1 cellular context compared by ENCODE assay signal in the genomic region with DNA sequence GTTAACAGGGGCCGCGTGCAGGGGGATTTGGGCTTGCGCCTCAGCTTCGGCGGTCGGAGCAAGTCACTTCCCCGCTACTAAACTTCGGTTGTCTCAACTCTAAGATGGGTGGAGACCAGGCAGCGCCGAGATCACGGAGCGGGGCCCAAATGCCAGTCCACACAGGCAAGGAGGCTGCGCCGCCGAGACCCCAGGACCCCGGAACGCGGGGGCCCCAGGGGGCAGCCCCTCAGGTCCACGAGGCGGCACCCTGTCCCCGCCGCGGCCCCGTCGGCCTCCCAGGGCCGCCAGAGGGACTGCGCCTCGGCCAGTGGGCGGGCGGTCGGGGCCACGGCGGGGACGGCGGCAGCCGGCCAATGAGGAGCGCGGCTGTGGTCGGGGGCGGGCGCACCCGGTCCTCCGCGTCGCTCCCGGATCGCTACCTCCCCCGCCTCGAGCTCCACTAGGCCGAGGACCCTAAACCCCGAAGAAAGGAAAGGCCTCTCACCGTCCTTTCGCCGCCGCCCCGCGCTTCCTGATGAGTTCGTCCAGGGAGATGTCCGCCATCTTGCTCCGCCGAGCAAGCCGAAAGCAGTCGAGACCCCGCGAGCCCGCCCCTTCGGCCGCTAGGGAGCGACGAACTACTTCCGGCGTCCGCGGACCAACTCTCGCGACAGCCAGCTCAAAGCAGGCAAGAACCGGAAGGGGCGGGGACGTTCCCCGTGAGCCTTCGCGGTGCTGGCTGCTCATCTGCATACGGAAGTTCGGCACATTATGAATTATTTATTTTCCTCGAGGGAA.
TF ChIP-seq lines count a peak whose summit lies in the region.

A gene with protein sequence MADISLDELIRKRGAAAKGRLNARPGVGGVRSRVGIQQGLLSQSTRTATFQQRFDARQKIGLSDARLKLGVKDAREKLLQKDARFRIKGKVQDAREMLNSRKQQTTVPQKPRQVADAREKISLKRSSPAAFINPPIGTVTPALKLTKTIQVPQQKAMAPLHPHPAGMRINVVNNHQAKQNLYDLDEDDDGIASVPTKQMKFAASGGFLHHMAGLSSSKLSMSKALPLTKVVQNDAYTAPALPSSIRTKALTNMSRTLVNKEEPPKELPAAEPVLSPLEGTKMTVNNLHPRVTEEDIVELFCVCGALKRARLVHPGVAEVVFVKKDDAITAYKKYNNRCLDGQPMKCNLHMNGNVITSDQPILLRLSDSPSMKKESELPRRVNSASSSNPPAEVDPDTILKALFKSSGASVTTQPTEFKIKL (minus strand): TSS at position 572 of the 780 bp plus-strand sequence. CDS start 26 bp downstream, at position 546.

TF ChIP-seq in K562, 482 proteins besides CTCF, POLR2A, EP300 and RAD21 (continued from another document and continues in another):
- TF ChIP-seq ETS2 (tag; IDR thresholded peaks at IDR 0.05; ENCODE audit: borderline replicate concordance, poor library complexity, severe bottlenecking) = no peak
- no peak for TF ChIP-seq SREBF2 (CRISPR knock-in tag; IDR thresholded peaks at IDR 0.05)
- TF ChIP-seq, protein P1, sequence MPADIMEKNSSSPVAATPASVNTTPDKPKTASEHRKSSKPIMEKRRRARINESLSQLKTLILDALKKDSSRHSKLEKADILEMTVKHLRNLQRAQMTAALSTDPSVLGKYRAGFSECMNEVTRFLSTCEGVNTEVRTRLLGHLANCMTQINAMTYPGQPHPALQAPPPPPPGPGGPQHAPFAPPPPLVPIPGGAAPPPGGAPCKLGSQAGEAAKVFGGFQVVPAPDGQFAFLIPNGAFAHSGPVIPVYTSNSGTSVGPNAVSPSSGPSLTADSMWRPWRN (IDR thresholded peaks at IDR 0.05; ENCODE audit: low read depth) = no peak
- TF ChIP-seq ASH1L (IDR thresholded peaks at IDR 0.05; ENCODE audit: borderline replicate concordance, low read depth, partially characterized antibody) = no peak
- TF ChIP-seq MYNN (IDR thresholded peaks at IDR 0.05) = no peak
- no peak for TF ChIP-seq MYNN (CRISPR knock-in tag; IDR thresholded peaks at IDR 0.05)
- peak; percentile 51; the same call in 1 of the 2 replicates for TF ChIP-seq ZNF589 (CRISPR knock-in tag; IDR thresholded peaks at IDR 0.05; ENCODE audit: low read depth)
- TF ChIP-seq, protein P2, sequence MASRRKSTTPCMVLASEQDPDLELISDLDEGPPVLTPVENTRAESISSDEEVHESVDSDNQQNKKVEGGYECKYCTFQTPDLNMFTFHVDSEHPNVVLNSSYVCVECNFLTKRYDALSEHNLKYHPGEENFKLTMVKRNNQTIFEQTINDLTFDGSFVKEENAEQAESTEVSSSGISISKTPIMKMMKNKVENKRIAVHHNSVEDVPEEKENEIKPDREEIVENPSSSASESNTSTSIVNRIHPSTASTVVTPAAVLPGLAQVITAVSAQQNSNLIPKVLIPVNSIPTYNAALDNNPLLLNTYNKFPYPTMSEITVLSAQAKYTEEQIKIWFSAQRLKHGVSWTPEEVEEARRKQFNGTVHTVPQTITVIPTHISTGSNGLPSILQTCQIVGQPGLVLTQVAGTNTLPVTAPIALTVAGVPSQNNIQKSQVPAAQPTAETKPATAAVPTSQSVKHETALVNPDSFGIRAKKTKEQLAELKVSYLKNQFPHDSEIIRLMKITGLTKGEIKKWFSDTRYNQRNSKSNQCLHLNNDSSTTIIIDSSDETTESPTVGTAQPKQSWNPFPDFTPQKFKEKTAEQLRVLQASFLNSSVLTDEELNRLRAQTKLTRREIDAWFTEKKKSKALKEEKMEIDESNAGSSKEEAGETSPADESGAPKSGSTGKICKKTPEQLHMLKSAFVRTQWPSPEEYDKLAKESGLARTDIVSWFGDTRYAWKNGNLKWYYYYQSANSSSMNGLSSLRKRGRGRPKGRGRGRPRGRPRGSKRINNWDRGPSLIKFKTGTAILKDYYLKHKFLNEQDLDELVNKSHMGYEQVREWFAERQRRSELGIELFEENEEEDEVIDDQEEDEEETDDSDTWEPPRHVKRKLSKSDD (conservative IDR thresholded peaks at IDR 0.05; ENCODE audit: low read length) = 0 out of 2 replicates have a peak, but pooled peaks have one; percentile 6
- TF ChIP-seq, protein P3, sequence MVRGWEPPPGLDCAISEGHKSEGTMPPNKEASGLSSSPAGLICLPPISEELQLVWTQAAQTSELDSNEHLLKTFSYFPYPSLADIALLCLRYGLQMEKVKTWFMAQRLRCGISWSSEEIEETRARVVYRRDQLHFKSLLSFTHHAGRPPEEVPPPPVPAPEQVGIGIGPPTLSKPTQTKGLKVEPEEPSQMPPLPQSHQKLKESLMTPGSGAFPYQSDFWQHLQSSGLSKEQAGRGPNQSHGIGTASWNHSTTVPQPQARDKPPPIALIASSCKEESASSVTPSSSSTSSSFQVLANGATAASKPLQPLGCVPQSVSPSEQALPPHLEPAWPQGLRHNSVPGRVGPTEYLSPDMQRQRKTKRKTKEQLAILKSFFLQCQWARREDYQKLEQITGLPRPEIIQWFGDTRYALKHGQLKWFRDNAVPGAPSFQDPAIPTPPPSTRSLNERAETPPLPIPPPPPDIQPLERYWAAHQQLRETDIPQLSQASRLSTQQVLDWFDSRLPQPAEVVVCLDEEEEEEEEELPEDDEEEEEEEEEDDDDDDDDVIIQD (CRISPR knock-in tag; IDR thresholded peaks at IDR 0.05) = no peak
- TF ChIP-seq, protein P4, sequence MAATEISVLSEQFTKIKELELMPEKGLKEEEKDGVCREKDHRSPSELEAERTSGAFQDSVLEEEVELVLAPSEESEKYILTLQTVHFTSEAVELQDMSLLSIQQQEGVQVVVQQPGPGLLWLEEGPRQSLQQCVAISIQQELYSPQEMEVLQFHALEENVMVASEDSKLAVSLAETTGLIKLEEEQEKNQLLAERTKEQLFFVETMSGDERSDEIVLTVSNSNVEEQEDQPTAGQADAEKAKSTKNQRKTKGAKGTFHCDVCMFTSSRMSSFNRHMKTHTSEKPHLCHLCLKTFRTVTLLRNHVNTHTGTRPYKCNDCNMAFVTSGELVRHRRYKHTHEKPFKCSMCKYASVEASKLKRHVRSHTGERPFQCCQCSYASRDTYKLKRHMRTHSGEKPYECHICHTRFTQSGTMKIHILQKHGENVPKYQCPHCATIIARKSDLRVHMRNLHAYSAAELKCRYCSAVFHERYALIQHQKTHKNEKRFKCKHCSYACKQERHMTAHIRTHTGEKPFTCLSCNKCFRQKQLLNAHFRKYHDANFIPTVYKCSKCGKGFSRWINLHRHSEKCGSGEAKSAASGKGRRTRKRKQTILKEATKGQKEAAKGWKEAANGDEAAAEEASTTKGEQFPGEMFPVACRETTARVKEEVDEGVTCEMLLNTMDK (IDR thresholded peaks at IDR 0.05; ENCODE audit: borderline replicate concordance, insufficient read depth, low read depth, low read length, poor library complexity, severe bottlenecking) = peak; percentile 81
- peak; percentile 60 for TF ChIP-seq MYC (IDR thresholded peaks at IDR 0.05; ENCODE audit: low read depth, low read length)
- TF ChIP-seq MYC (CRISPR knock-in tag; IDR thresholded peaks at IDR 0.05; ENCODE audit: borderline replicate concordance, low read depth) = no peak
- TF ChIP-seq, protein P5, sequence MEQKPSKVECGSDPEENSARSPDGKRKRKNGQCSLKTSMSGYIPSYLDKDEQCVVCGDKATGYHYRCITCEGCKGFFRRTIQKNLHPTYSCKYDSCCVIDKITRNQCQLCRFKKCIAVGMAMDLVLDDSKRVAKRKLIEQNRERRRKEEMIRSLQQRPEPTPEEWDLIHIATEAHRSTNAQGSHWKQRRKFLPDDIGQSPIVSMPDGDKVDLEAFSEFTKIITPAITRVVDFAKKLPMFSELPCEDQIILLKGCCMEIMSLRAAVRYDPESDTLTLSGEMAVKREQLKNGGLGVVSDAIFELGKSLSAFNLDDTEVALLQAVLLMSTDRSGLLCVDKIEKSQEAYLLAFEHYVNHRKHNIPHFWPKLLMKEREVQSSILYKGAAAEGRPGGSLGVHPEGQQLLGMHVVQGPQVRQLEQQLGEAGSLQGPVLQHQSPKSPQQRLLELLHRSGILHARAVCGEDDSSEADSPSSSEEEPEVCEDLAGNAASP (IDR thresholded peaks at IDR 0.05) = no peak
- no peak for TF ChIP-seq ZNF445 (CRISPR knock-in tag; IDR thresholded peaks at IDR 0.05; ENCODE audit: low read depth)
- no peak for TF ChIP-seq ADNP (tag; IDR thresholded peaks at IDR 0.05)
- no peak for TF ChIP-seq PHB (CRISPR knock-in tag; IDR thresholded peaks at IDR 0.05)
- TF ChIP-seq, protein P6, sequence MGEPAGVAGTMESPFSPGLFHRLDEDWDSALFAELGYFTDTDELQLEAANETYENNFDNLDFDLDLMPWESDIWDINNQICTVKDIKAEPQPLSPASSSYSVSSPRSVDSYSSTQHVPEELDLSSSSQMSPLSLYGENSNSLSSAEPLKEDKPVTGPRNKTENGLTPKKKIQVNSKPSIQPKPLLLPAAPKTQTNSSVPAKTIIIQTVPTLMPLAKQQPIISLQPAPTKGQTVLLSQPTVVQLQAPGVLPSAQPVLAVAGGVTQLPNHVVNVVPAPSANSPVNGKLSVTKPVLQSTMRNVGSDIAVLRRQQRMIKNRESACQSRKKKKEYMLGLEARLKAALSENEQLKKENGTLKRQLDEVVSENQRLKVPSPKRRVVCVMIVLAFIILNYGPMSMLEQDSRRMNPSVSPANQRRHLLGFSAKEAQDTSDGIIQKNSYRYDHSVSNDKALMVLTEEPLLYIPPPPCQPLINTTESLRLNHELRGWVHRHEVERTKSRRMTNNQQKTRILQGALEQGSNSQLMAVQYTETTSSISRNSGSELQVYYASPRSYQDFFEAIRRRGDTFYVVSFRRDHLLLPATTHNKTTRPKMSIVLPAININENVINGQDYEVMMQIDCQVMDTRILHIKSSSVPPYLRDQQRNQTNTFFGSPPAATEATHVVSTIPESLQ (CRISPR knock-in tag; IDR thresholded peaks at IDR 0.05) = no peak
- TF ChIP-seq HNRNPK (IDR thresholded peaks at IDR 0.05; ENCODE audit: low read depth, low read length, poor library complexity, severe bottlenecking) = no peak
- TF ChIP-seq TBL1XR1 (IDR thresholded peaks at IDR 0.05; ENCODE audit: low read length in 2 of 2) = no peak
- no peak for TF ChIP-seq FOXK1 (CRISPR knock-in tag; IDR thresholded peaks at IDR 0.05; ENCODE audit: borderline replicate concordance)
- TF ChIP-seq, protein P7, sequence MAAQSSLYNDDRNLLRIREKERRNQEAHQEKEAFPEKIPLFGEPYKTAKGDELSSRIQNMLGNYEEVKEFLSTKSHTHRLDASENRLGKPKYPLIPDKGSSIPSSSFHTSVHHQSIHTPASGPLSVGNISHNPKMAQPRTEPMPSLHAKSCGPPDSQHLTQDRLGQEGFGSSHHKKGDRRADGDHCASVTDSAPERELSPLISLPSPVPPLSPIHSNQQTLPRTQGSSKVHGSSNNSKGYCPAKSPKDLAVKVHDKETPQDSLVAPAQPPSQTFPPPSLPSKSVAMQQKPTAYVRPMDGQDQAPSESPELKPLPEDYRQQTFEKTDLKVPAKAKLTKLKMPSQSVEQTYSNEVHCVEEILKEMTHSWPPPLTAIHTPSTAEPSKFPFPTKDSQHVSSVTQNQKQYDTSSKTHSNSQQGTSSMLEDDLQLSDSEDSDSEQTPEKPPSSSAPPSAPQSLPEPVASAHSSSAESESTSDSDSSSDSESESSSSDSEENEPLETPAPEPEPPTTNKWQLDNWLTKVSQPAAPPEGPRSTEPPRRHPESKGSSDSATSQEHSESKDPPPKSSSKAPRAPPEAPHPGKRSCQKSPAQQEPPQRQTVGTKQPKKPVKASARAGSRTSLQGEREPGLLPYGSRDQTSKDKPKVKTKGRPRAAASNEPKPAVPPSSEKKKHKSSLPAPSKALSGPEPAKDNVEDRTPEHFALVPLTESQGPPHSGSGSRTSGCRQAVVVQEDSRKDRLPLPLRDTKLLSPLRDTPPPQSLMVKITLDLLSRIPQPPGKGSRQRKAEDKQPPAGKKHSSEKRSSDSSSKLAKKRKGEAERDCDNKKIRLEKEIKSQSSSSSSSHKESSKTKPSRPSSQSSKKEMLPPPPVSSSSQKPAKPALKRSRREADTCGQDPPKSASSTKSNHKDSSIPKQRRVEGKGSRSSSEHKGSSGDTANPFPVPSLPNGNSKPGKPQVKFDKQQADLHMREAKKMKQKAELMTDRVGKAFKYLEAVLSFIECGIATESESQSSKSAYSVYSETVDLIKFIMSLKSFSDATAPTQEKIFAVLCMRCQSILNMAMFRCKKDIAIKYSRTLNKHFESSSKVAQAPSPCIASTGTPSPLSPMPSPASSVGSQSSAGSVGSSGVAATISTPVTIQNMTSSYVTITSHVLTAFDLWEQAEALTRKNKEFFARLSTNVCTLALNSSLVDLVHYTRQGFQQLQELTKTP (IDR thresholded peaks at IDR 0.05; ENCODE audit: low read depth in 1 of 2, partially characterized antibody in 2 of 2) = no peak
- peak; percentile 50; the same call in 1 of the 2 replicates for TF ChIP-seq L3MBTL2 (IDR thresholded peaks at IDR 0.05)
- TF ChIP-seq, protein P8, sequence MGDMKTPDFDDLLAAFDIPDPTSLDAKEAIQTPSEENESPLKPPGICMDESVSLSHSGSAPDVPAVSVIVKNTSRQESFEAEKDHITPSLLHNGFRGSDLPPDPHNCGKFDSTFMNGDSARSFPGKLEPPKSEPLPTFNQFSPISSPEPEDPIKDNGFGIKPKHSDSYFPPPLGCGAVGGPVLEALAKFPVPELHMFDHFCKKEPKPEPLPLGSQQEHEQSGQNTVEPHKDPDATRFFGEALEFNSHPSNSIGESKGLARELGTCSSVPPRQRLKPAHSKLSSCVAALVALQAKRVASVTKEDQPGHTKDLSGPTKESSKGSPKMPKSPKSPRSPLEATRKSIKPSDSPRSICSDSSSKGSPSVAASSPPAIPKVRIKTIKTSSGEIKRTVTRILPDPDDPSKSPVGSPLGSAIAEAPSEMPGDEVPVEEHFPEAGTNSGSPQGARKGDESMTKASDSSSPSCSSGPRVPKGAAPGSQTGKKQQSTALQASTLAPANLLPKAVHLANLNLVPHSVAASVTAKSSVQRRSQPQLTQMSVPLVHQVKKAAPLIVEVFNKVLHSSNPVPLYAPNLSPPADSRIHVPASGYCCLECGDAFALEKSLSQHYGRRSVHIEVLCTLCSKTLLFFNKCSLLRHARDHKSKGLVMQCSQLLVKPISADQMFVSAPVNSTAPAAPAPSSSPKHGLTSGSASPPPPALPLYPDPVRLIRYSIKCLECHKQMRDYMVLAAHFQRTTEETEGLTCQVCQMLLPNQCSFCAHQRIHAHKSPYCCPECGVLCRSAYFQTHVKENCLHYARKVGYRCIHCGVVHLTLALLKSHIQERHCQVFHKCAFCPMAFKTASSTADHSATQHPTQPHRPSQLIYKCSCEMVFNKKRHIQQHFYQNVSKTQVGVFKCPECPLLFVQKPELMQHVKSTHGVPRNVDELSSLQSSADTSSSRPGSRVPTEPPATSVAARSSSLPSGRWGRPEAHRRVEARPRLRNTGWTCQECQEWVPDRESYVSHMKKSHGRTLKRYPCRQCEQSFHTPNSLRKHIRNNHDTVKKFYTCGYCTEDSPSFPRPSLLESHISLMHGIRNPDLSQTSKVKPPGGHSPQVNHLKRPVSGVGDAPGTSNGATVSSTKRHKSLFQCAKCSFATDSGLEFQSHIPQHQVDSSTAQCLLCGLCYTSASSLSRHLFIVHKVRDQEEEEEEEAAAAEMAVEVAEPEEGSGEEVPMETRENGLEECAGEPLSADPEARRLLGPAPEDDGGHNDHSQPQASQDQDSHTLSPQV (IDR thresholded peaks at IDR 0.05) = no peak
- no peak for TF ChIP-seq RBM22 (IDR thresholded peaks at IDR 0.05; ENCODE audit: low read depth, low read length, poor library complexity, severe bottlenecking)
- no peak for TF ChIP-seq HNRNPUL1 (IDR thresholded peaks at IDR 0.05; ENCODE audit: low read length)
- no peak for TF ChIP-seq BCOR (IDR thresholded peaks at IDR 0.05)
- peak; percentile 63; the same call in 1 of the 2 replicates for TF ChIP-seq CTBP1 (IDR thresholded peaks at IDR 0.05; ENCODE audit: borderline replicate concordance)
- no peak for TF ChIP-seq EHMT2 (IDR thresholded peaks at IDR 0.05)
- TF ChIP-seq BRD4 (IDR thresholded peaks at IDR 0.05) = no peak; the same call in 1 of the 2 replicates
- no peak for TF ChIP-seq CHCHD3 (CRISPR knock-in tag; IDR thresholded peaks at IDR 0.05)
